ENCODE assay signal across 2 cellular contexts in genomic region chr21:46234436-46234950, GRCh38.
TF ChIP-seq lines count a peak whose summit lies in the region.

No MANE protein-coding gene starts in this region.

TF ChIP-seq in K562, 482 proteins besides CTCF, POLR2A, EP300 and RAD21:
- TF ChIP-seq POLR2B (IDR thresholded peaks at IDR 0.05; ENCODE audit: low read depth, partially characterized antibody) (peak; percentile 33), POLR2AphosphoS2 (IDR thresholded peaks at IDR 0.05; ENCODE audit: low read length) (0 out of 2 replicates have a peak, but pooled peaks have one; percentile 34), SETDB1 (IDR thresholded peaks at IDR 0.05; ENCODE audit: low read length) (no peak), SUPT5H (IDR thresholded peaks at IDR 0.05) (peak; percentile 47), PML (IDR thresholded peaks at IDR 0.05; ENCODE audit: low read length) (no peak), ETV5 (CRISPR knock-in tag; IDR thresholded peaks at IDR 0.05; ENCODE audit: low read depth) (no peak)

TF ChIP-seq in neural cell, 6 proteins besides CTCF, POLR2A, EP300 and RAD21:
- TF ChIP-seq MXI1 (conservative IDR thresholded peaks at IDR 0.05; ENCODE audit: poor library complexity, severe bottlenecking) (no peak), REST (IDR thresholded peaks at IDR 0.05; ENCODE audit: borderline replicate concordance) (no peak), EZH2 (IDR thresholded peaks at IDR 0.05; ENCODE audit: borderline replicate concordance, insufficient read depth, low read length, poor library complexity, severe bottlenecking) (no peak), TAF1 (IDR thresholded peaks at IDR 0.05; ENCODE audit: low read depth) (no peak), SMC3 (conservative IDR thresholded peaks at IDR 0.05; ENCODE audit: poor library complexity) (no peak), POLR2AphosphoS5 (IDR thresholded peaks at IDR 0.05) (no peak)
